ENCODE assay signal across 8 cellular contexts in the genomic region with DNA sequence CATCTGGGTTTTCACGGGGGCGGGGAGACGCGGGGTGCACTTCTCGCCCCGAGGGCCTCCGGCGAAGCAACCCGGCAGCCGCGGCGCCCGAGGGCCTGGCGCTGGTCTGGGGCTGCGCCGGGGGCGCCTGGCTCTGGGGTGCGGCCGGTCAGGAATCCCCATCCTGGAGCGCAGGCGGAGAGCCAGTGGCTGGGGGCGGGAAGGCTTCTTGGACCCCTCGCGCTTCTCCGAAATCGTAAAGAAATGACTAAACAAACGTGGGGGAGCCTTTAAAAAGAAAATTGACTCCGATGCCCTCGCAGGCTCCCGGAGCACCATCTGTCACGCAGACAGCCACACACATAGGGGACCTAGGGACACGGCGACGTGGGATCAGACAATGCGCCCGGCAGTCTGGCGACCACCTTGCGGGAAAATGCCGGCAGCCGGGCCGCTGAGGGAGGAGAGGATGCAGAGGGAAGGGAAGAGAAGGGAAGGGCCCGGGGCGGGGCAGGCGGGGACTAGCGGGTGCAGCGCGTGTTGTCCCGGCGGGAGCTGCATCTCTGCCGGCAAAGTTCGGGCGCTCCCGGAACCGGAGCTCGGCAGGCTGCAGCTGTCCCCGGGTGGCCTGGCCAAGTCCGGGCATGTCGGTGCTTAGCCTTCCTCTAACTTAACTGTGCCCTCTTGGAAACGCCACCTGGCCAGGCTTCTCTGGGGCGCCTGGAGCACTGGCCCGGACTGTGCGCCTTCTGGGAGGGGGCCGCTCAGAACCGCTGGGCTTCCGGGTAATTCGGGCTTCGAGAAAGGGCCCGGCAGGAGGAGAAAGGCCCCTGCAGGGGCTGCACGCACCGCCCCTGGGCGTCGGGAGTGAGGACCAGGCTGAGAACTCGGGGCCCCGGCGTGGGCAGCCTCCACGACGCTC. TPM values are rescaled to one million over a fixed set of nuclear protein-coding genes. Genes with fewer than 3 reads are reported as not detected.
DNase-seq lines count a peak whose midpoint lies in the region; ATAC-seq and TF ChIP-seq lines count a peak whose summit lies in the region.

No MANE protein-coding gene starts in this region.

- intact Hi-C loops in dendritic cell treated with granulocyte-macrophage colony-stimulating factor and Interleukin-4, amounts not matched to agents 40 ng/mL and 50 ng/mL, for 4 days (cut with micrococcal nuclease): no loop called here
- intact Hi-C loops in tibial artery (cut with DNase I; ENCODE audit: low total_unique reads): no loop called here

- H3K9me3 Mint-ChIP-seq in dendritic cell treated with granulocyte-macrophage colony-stimulating factor and Interleukin-4, amounts not matched to agents 40 ng/mL and 50 ng/mL, for 4 days: peaks cover under 1% of the 10 kb centered on the region

- peak overlapping the region; percentile 73 for H3K4me3 Mint-ChIP-seq in dendritic cell treated with granulocyte-macrophage colony-stimulating factor and Interleukin-4, amounts not matched to agents 40 ng/mL and 50 ng/mL, for 4 days

- H3K27me3 Mint-ChIP-seq in dendritic cell treated with granulocyte-macrophage colony-stimulating factor and Interleukin-4, amounts not matched to agents 40 ng/mL and 50 ng/mL, for 4 days: peaks cover 68% of the 10 kb centered on the region

- H2AK5ac ChIP-seq in mesendoderm (ENCODE audit: low read length): no peak overlapping the region

- peak overlapping the region; percentile 78 for H4K8ac ChIP-seq in mesendoderm (ENCODE audit: low read depth, low read length)

- peak overlapping the region; percentile 87 for H3K56ac ChIP-seq in mesendoderm (ENCODE audit: low read length)

- peak overlapping the region; percentile 99 for H3K18ac ChIP-seq in mesendoderm (ENCODE audit: low read length)

- H3K4me2 ChIP-seq in mesendoderm (ENCODE audit: low read length): peak overlapping the region; percentile 96
- no peak overlapping the region for H3K4me2 ChIP-seq in Karpas-422 (ENCODE audit: low read depth, low read length, poor library complexity, severe bottlenecking)

- H3K9me3 ChIP-seq in tibial artery: no peaks in the 10 kb centered on the region
- H3K9me3 ChIP-seq in Karpas-422 (ENCODE audit: low read length): no peaks in the 10 kb centered on the region
- H3K9me3 ChIP-seq in effector memory CD4-positive, alpha-beta T cell (ENCODE audit: control insufficient read depth, low read length): no peaks in the 10 kb centered on the region

- no peaks in the 10 kb centered on the region for H3K9me2 ChIP-seq in Karpas-422 (replicated peaks; ENCODE audit: insufficient read depth, low read length)

- no peak overlapping the region for H3K4me3 ChIP-seq in GM06990 (replicated peaks; ENCODE audit: low read depth, low read length)
- H3K4me3 ChIP-seq in mesendoderm (ENCODE audit: low read length): peak overlapping the region; percentile 43
- H3K4me3 ChIP-seq in tibial artery: peak overlapping the region; percentile 30 to 45
- H3K4me3 ChIP-seq in Karpas-422 (ENCODE audit: low read length): no peak overlapping the region
- no peak overlapping the region for H3K4me3 ChIP-seq in effector memory CD4-positive, alpha-beta T cell (ENCODE audit: insufficient read depth, low read depth, low read length, poor library complexity, severe bottlenecking)

- H3K79me2 ChIP-seq in mesendoderm (ENCODE audit: control insufficient read depth, insufficient read depth, low read length) (no peaks in the 10 kb centered on the region), Karpas-422 (ENCODE audit: low read length) (no peaks in the 10 kb centered on the region)

- peak overlapping the region; percentile 73 for H2BK120ac ChIP-seq in mesendoderm (ENCODE audit: low read depth, low read length)

- H3K4me1 ChIP-seq in mesendoderm (ENCODE audit: control insufficient read depth, low read depth, low read length) (peaks cover 2% of the 10 kb centered on the region), tibial artery (peaks cover 0 to 24% (median 23%) of the 10 kb centered on the region in 4 donors), Karpas-422 (ENCODE audit: low read length) (no peaks in the 10 kb centered on the region)
- peaks cover 3% of the 10 kb centered on the region for H3K4me1 ChIP-seq in effector memory CD4-positive, alpha-beta T cell (ENCODE audit: control insufficient read depth, insufficient read depth, low read length, poor library complexity, severe bottlenecking)

- H4K20me1 ChIP-seq in Karpas-422 (ENCODE audit: insufficient read depth, low read depth, low read length): no peaks in the 10 kb centered on the region

- H2BK15ac ChIP-seq in mesendoderm (replicated peaks; ENCODE audit: low read depth): peak overlapping the region; percentile 61

- peak; percentile 6 for DNase-seq in GM06990 (ENCODE audit: extremely low read depth, insufficient read length)
- peak; percentile 79 for DNase-seq in NCI-H2171 treated with DMSO at 0.1 percent for 48 hours (lab: John Stamatoyannopoulos, UW)
- DNase-seq in mesendoderm: peak; percentile 78
- DNase-seq in tibial artery: no peak
- no peak for DNase-seq in Karpas-422
- no peak for DNase-seq in effector memory CD4-positive, alpha-beta T cell

- whole genome bisulfite sequencing in mesendoderm (ENCODE audit: extremely low coverage, insufficient coverage, low lambda C conversion rate): no CpG with 5 or more reads among the region's 77 CpGs

- no peak for ATAC-seq in HG03354 (IDR thresholded peaks at IDR 0.05; ENCODE audit: poor library complexity, severe bottlenecking, unreplicated experiment)

- no peak overlapping the region for H3K23ac ChIP-seq in mesendoderm (ENCODE audit: low read length)

- H3K4ac ChIP-seq in mesendoderm (ENCODE audit: low read depth, low read length): peak overlapping the region; percentile 93

- peak overlapping the region; percentile 39 for H3K27ac ChIP-seq in mesendoderm (ENCODE audit: low read depth, low read length)
- no peak overlapping the region for H3K27ac ChIP-seq in tibial artery
- no peak overlapping the region for H3K27ac ChIP-seq in Karpas-422 (ENCODE audit: low read length)
- no peak overlapping the region for H3K27ac ChIP-seq in effector memory CD4-positive, alpha-beta T cell (ENCODE audit: insufficient read depth, low read length, poor library complexity, severe bottlenecking)

- no peak overlapping the region for H3K27ac Mint-ChIP-seq in dendritic cell treated with granulocyte-macrophage colony-stimulating factor and Interleukin-4, amounts not matched to agents 40 ng/mL and 50 ng/mL, for 4 days

- peaks cover 1% of the 10 kb centered on the region for H3K27me3 ChIP-seq in GM06990 (replicated peaks; ENCODE audit: control insufficient read depth, insufficient read depth, low read length)
- H3K27me3 ChIP-seq in mesendoderm (ENCODE audit: insufficient read depth, low read length, poor library complexity): no peaks in the 10 kb centered on the region
- peaks cover 0 to 71% of the 10 kb centered on the region in 2 donors for H3K27me3 ChIP-seq in tibial artery
- H3K27me3 ChIP-seq in Karpas-422 (ENCODE audit: low read length): no peaks in the 10 kb centered on the region
- H3K27me3 ChIP-seq in effector memory CD4-positive, alpha-beta T cell (replicated peaks; ENCODE audit: control insufficient read depth, insufficient read depth, low read length, poor library complexity, severe bottlenecking): peaks cover 26% of the 10 kb centered on the region

- H3K36me3 Mint-ChIP-seq in dendritic cell treated with granulocyte-macrophage colony-stimulating factor and Interleukin-4, amounts not matched to agents 40 ng/mL and 50 ng/mL, for 4 days (ENCODE audit: low read depth): no peaks in the 10 kb centered on the region

- peak overlapping the region; percentile 66 for H3K9ac ChIP-seq in mesendoderm (ENCODE audit: low read length)
- H3K9ac ChIP-seq in Karpas-422 (ENCODE audit: low read length): no peak overlapping the region

- no peak overlapping the region for H2BK5ac ChIP-seq in mesendoderm (ENCODE audit: low read length)

- no peaks in the 10 kb centered on the region for H3K36me3 ChIP-seq in GM06990 (ENCODE audit: control insufficient read depth, insufficient read depth, low read length)
- no peaks in the 10 kb centered on the region for H3K36me3 ChIP-seq in mesendoderm (ENCODE audit: control insufficient read depth, insufficient read depth, low read length)
- no peaks in the 10 kb centered on the region for H3K36me3 ChIP-seq in tibial artery
- H3K36me3 ChIP-seq in Karpas-422 (ENCODE audit: insufficient read depth, low read length): no peaks in the 10 kb centered on the region
- no peaks in the 10 kb centered on the region for H3K36me3 ChIP-seq in effector memory CD4-positive, alpha-beta T cell (ENCODE audit: control insufficient read depth, insufficient read depth, low read length)

- TF ChIP-seq CTCF in GM06990 (IDR thresholded peaks at IDR 0.05; ENCODE audit: insufficient read depth, low read length, poor library complexity, severe bottlenecking) (no peak), tibial artery (IDR thresholded peaks at IDR 0.05) (no peak)

- no peak overlapping the region for H2AFZ ChIP-seq in Karpas-422 (ENCODE audit: low read length)

- no peaks in the 10 kb centered on the region for H3K79me1 ChIP-seq in mesendoderm (ENCODE audit: low read length)

- peaks cover 25% of the 10 kb centered on the region for H3K4me1 Mint-ChIP-seq in dendritic cell treated with granulocyte-macrophage colony-stimulating factor and Interleukin-4, amounts not matched to agents 40 ng/mL and 50 ng/mL, for 4 days (ENCODE audit: low read depth)

- peak overlapping the region; percentile 30 for H4K5ac ChIP-seq in mesendoderm (ENCODE audit: low read length)

RNA-seq across cellular contexts. Expression of a gene that starts 1.9 kb away (rescaled TPM):
- 1.9 TPM for polyA plus RNA-seq in mesendoderm (2013, experiment 1 of 2)
- 1.9 TPM for polyA plus RNA-seq in mesendoderm (2013, experiment 2 of 2)
- not detected in 2 replicates for total RNA-seq in Karpas-422 (2014; rRNA removed; shearing (Covaris generic); ENCODE audit: low replicate concordance)

Comparison
In these comparisons a context has a peak if more than half of its experiments do, and no peak if none do; other contexts are left out.
1. DNase-seq: peak in GM06990 (single experiment), NCI-H2171 treated with DMSO at 0.1 percent for 48 hours (single experiment) and mesendoderm (single experiment); none in tibial artery (0 of 2), Karpas-422 (single experiment) and effector memory CD4-positive, alpha-beta T cell (0 of 3).
2. H3K4me3 ChIP-seq: peak in mesendoderm (single experiment) and tibial artery (2 of 2); none in GM06990 (single experiment), Karpas-422 (single experiment) and effector memory CD4-positive, alpha-beta T cell (single experiment).